ENCODE assay signal across 10 cellular contexts in genomic region chr6:28587746-28588075, GRCh38.
DNase-seq lines count a peak whose midpoint lies in the region; ATAC-seq and TF ChIP-seq lines count a peak whose summit lies in the region.
"Had no signal": no experiment of that assay in that cellular context is flagged by ENCODE, and none has a peak within 500 bp of the region (broad histone marks: within the 10 kb centered on the region; RNA-seq: fewer than 3 reads in every experiment).

No MANE protein-coding gene starts in this region.

- peak; percentile 58 for DNase-seq in DMS 273 (lab: John Stamatoyannopoulos, UW; ENCODE audit: unreplicated experiment)
- no peak for DNase-seq in DMS 273 treated with DMSO at 0.1 percent for 48 hours (lab: John Stamatoyannopoulos, UW)
- DNase-seq in activated B cell treated with CpG ODN at 0.5 μM for 24 hours = no peak
- DNase-seq in right cardiac atrium = no peak
- DNase-seq in stimulated activated effector memory CD8-positive, alpha-beta T cell treated with anti-CD3 and anti-CD28 coated beads, Interleukin-12 subunit alpha, Interleukin-12 subunit beta, amount 100 ng/mL, for 72 hours (ENCODE audit: low spot score in 2 of 2) = no peak
- no peak for DNase-seq in SIG-M5 (lab: John Stamatoyannopoulos, UW)

- peaks cover 2% of the 10 kb centered on the region for H3K36me3 Mint-ChIP-seq in activated B cell treated with CpG ODN at 0.5 μM for 24 hours (ENCODE audit: low read depth)
- no peaks in the 10 kb centered on the region for H3K36me3 Mint-ChIP-seq in stimulated activated effector memory CD8-positive, alpha-beta T cell treated with anti-CD3 and anti-CD28 coated beads, Interleukin-12 subunit alpha, Interleukin-12 subunit beta, amount 100 ng/mL, for 72 hours

- peak overlapping the region; percentile 41 for H3K27ac Mint-ChIP-seq in activated B cell treated with CpG ODN at 0.5 μM for 24 hours
- no peak overlapping the region for H3K27ac Mint-ChIP-seq in stimulated activated effector memory CD8-positive, alpha-beta T cell treated with anti-CD3 and anti-CD28 coated beads, Interleukin-12 subunit alpha, Interleukin-12 subunit beta, amount 100 ng/mL, for 72 hours

- H3K4me1 ChIP-seq in right cardiac atrium (ENCODE audit: control insufficient read depth, insufficient read depth, low read length) = no peaks in the 10 kb centered on the region

- intact Hi-C loops in activated B cell treated with CpG ODN at 0.5 μM for 24 hours (cut with micrococcal nuclease) (loop anchor here (2.0 kb wide), 1 partner anchor 193 kb away; no protein-coding TSS in a partner anchor), right cardiac atrium (cut with DNase I) (no loop called here)

- H3K27me3 ChIP-seq in right cardiac atrium (ENCODE audit: control insufficient read depth, insufficient read depth) = no peaks in the 10 kb centered on the region

- H3K9me3 Mint-ChIP-seq in activated B cell treated with CpG ODN at 0.5 μM for 24 hours = peaks cover 16% of the 10 kb centered on the region
- H3K9me3 Mint-ChIP-seq in stimulated activated effector memory CD8-positive, alpha-beta T cell treated with anti-CD3 and anti-CD28 coated beads, Interleukin-12 subunit alpha, Interleukin-12 subunit beta, amount 100 ng/mL, for 72 hours = peaks cover 3% of the 10 kb centered on the region
- H3K9me3 Mint-ChIP-seq: activated naive CD4-positive, alpha-beta T cell treated with anti-CD3 and anti-CD28 coated beads, Interleukin-2, amount 50 U/mL, for 72 hours had no signal

- POLR2A ChIA-PET in activated B cell treated with CpG ODN at 0.5 μM for 24 hours (lab: Charles Lee) = no interaction called here

- no peak for TF ChIP-seq CTCF in activated B cell treated with CpG ODN at 0.5 μM for 24 hours (IDR thresholded peaks at IDR 0.05)

- H3K27me3 Mint-ChIP-seq in activated B cell treated with CpG ODN at 0.5 μM for 24 hours = peaks cover 77% of the 10 kb centered on the region

- WGBS in right cardiac atrium = 27% methylated on average over 8 of the region's 8 CpGs

- H3K27ac ChIP-seq in right cardiac atrium (ENCODE audit: low read length) = no peak overlapping the region
- H3K27ac ChIP-seq: HL-60 had no signal

- no peaks in the 10 kb centered on the region for H3K9me3 ChIP-seq in right cardiac atrium (ENCODE audit: control insufficient read depth, low read length)

- peak overlapping the region; percentile 83 for H3K4me3 Mint-ChIP-seq in activated B cell treated with CpG ODN at 0.5 μM for 24 hours
- H3K4me3 Mint-ChIP-seq in stimulated activated effector memory CD8-positive, alpha-beta T cell treated with anti-CD3 and anti-CD28 coated beads, Interleukin-12 subunit alpha, Interleukin-12 subunit beta, amount 100 ng/mL, for 72 hours = peak overlapping the region; percentile 66

- peaks cover 22% of the 10 kb centered on the region for H3K4me1 Mint-ChIP-seq in activated B cell treated with CpG ODN at 0.5 μM for 24 hours
- peaks cover 25% of the 10 kb centered on the region for H3K4me1 Mint-ChIP-seq in stimulated activated effector memory CD8-positive, alpha-beta T cell treated with anti-CD3 and anti-CD28 coated beads, Interleukin-12 subunit alpha, Interleukin-12 subunit beta, amount 100 ng/mL, for 72 hours

- ATAC-seq in activated B cell treated with CpG ODN at 0.5 μM for 24 hours (ENCODE audit: low read depth) (no peak), right cardiac atrium (no peak), GM18519 (IDR thresholded peaks at IDR 0.05; ENCODE audit: low FRiP score, unreplicated experiment) (no peak), GM21576 (IDR thresholded peaks at IDR 0.05; ENCODE audit: unreplicated experiment) (no peak)
- ATAC-seq in stimulated activated effector memory CD8-positive, alpha-beta T cell treated with anti-CD3 and anti-CD28 coated beads, Interleukin-12 subunit alpha, Interleukin-12 subunit beta, amount 100 ng/mL, for 72 hours = no peak

- H3K4me3 ChIP-seq in right cardiac atrium (ENCODE audit: low read length) = peak overlapping the region; percentile 58

- CTCF ChIA-PET in activated B cell treated with CpG ODN at 0.5 μM for 24 hours (lab: Charles Lee) = no interaction called here
